ENCODE assay signal across 18 cellular contexts in genomic region chr6:37785002-37785687, GRCh38. TPM values are rescaled to one million over a fixed set of nuclear protein-coding genes. Genes with fewer than 3 reads are reported as not detected.
DNase-seq lines count a peak whose midpoint lies in the region; ATAC-seq, FAIRE-seq and TF ChIP-seq lines count a peak whose summit lies in the region.
"Had no signal": no experiment of that assay in that cellular context is flagged by ENCODE, and none has a peak within 500 bp of the region (broad histone marks: within the 10 kb centered on the region; RNA-seq: fewer than 3 reads in every experiment).

No MANE protein-coding gene starts in this region.

- ATAC-seq in HG03469 (IDR thresholded peaks at IDR 0.05; ENCODE audit: unreplicated experiment): no peak
- ATAC-seq in GM19023 (IDR thresholded peaks at IDR 0.05; ENCODE audit: unreplicated experiment): no peak
- ATAC-seq: activated T-helper 17 cell treated with anti-CD3 and anti-CD28 coated beads, Interleukin-2, amount 50 U/mL, for 72 hours had no signal

- H3K36me3 ChIP-seq in breast epithelium (no peaks in the 10 kb centered on the region), kidney (ENCODE audit: control insufficient read depth in 1 of 2, insufficient read depth in 2 of 2, low read length in 2 of 2) (no peaks in the 10 kb centered on the region)
- H3K36me3 ChIP-seq: heart left ventricle, sigmoid colon, stomach had no signal

- DNase-seq in MCF 10A (ENCODE audit: unreplicated experiment): peak; percentile 30
- no peak for DNase-seq in breast epithelium (ENCODE audit: low spot score in 2 of 2)
- DNase-seq in kidney: peak; percentile 55
- DNase-seq in type B pancreatic cell (ENCODE audit: extremely low spot score, unreplicated experiment): no peak
- no peak for DNase-seq in stimulated activated naive CD4-positive, alpha-beta T cell treated with Interleukin-2 at 50 U/mL for 16 hours (lab: John Stamatoyannopoulos, UW)
- DNase-seq: ACHN; CD4-positive, CD25-positive, alpha-beta regulatory T cell; effector CD8-positive, alpha-beta T cell; heart left ventricle; midbrain; sigmoid colon; stomach had no signal

- TF ChIP-seq CTCF in MCF 10A (IDR thresholded peaks at IDR 0.05; ENCODE audit: unreplicated experiment) (no peak), breast epithelium (IDR thresholded peaks at IDR 0.05) (no peak), brain (conservative IDR thresholded peaks at IDR 0.05) (no peak), kidney (IDR thresholded peaks at IDR 0.05; ENCODE audit: borderline replicate concordance, extremely low read depth, insufficient read depth) (no peak), type B pancreatic cell (conservative IDR thresholded peaks at IDR 0.05) (no peak)

- H3K9me3 Mint-ChIP-seq in MCF 10A (ENCODE audit: unreplicated experiment): no peaks in the 10 kb centered on the region
- peaks cover 0 to 4% (median 0%) of the 10 kb centered on the region in 5 experiments for H3K9me3 Mint-ChIP-seq in brain
- no peaks in the 10 kb centered on the region for H3K9me3 Mint-ChIP-seq in type B pancreatic cell
- H3K9me3 Mint-ChIP-seq: activated T-helper 17 cell treated with anti-CD3 and anti-CD28 coated beads, Interleukin-2, amount 50 U/mL, for 72 hours had no signal

- no peak overlapping the region for H3K4me3 Mint-ChIP-seq in MCF 10A (ENCODE audit: unreplicated experiment)
- peak overlapping the region in 1 of 5 experiments; percentile 64 for H3K4me3 Mint-ChIP-seq in brain
- H3K4me3 Mint-ChIP-seq in type B pancreatic cell: peak overlapping the region; percentile 57

- no peak overlapping the region for H3K9ac ChIP-seq in kidney (ENCODE audit: low read length in 2 of 2)

- H3K4me1 Mint-ChIP-seq in MCF 10A (ENCODE audit: insufficient read depth, unreplicated experiment): peaks cover 10% of the 10 kb centered on the region
- peaks cover 44% of the 10 kb centered on the region for H3K4me1 Mint-ChIP-seq in brain
- peaks cover 37% of the 10 kb centered on the region for H3K4me1 Mint-ChIP-seq in type B pancreatic cell (ENCODE audit: unreplicated experiment)

- H3K4me3 ChIP-seq in breast epithelium (no peak overlapping the region), kidney (ENCODE audit: low read length in 2 of 2) (no peak overlapping the region)

- H3K36me3 Mint-ChIP-seq in MCF 10A (ENCODE audit: insufficient read depth, unreplicated experiment) (no peaks in the 10 kb centered on the region), brain (no peaks in the 10 kb centered on the region), type B pancreatic cell (no peaks in the 10 kb centered on the region)
- H3K36me3 Mint-ChIP-seq: CD4-positive, CD25-positive, alpha-beta regulatory T cell had no signal

- BruUV-seq in MCF 10A (replicated peaks; lab: Mats Ljungman, UMichigan): no TSS peak

- H3K27me3 Mint-ChIP-seq in MCF 10A (ENCODE audit: insufficient read depth, unreplicated experiment): no peaks in the 10 kb centered on the region
- peaks cover 2% of the 10 kb centered on the region for H3K27me3 Mint-ChIP-seq in brain
- H3K27me3 Mint-ChIP-seq in type B pancreatic cell: peaks cover 13% of the 10 kb centered on the region

- peaks cover 0 to 2% of the 10 kb centered on the region in 2 donors for H3K4me1 ChIP-seq in breast epithelium
- H3K4me1 ChIP-seq in kidney (ENCODE audit: control insufficient read depth in 1 of 2, insufficient read depth in 1 of 2, low read depth in 1 of 2, low read length in 2 of 2): peaks cover 3 to 14% of the 10 kb centered on the region in 2 donors

- no peak for FAIRE-seq in kidney (lab: Jason Lieb, UNC)
- FAIRE-seq: GM18507 had no signal

- TF ChIP-seq POLR2A in breast epithelium (IDR thresholded peaks at IDR 0.05): no peak

- no peak overlapping the region for H3K27ac ChIP-seq in breast epithelium
- no peak overlapping the region for H3K27ac ChIP-seq in kidney (ENCODE audit: low read depth in 2 of 2, low read length in 2 of 2)
- H3K27ac ChIP-seq: GM23248, heart left ventricle had no signal

- H3K9me3 ChIP-seq in breast epithelium (no peaks in the 10 kb centered on the region), kidney (ENCODE audit: control insufficient read depth in 1 of 2, low read length in 2 of 2) (no peaks in the 10 kb centered on the region)
- H3K9me3 ChIP-seq: heart left ventricle, sigmoid colon, stomach had no signal

- no peaks in the 10 kb centered on the region for H3K27me3 ChIP-seq in breast epithelium
- H3K27me3 ChIP-seq: sigmoid colon had no signal

- intact Hi-C loops in MCF 10A (cut with micrococcal nuclease): no loop called here
- intact Hi-C loops in breast epithelium (cut with DNase I; ENCODE audit: low total_unique reads): no loop called here
- intact Hi-C loops in kidney (cut with DNase I): no loop called here

- POLR2A ChIA-PET in MCF 10A (lab: Yijun Ruan, JAX): no interaction called here

- no peak overlapping the region for H3K27ac Mint-ChIP-seq in MCF 10A (ENCODE audit: low read depth, unreplicated experiment)
- peak overlapping the region in 3 of 5 experiments; percentile 5 to 98 (median 69) for H3K27ac Mint-ChIP-seq in brain
- H3K27ac Mint-ChIP-seq in type B pancreatic cell: no peak overlapping the region
- H3K27ac Mint-ChIP-seq: activated T-helper 17 cell treated with anti-CD3 and anti-CD28 coated beads, Interleukin-2, amount 50 U/mL, for 72 hours; CD4-positive, CD25-positive, alpha-beta regulatory T cell had no signal

- CTCF ChIA-PET in MCF 10A (lab: Yijun Ruan, JAX): interaction anchor here (0.5 to 0.7 kb wide), 2 partner anchors 260 to 402 kb away, joined by 3 read pairs; no protein-coding TSS in a partner anchor

RNA-seq across cellular contexts. Expression of gene ZFAND3, which starts 34.4 kb away (rescaled TPM):
- total RNA-seq in MCF 10A (2022): 85.0 and 100 TPM in 2 replicates
- 10 to 100 TPM; 34.1 to 53.0 (median 36.0) TPM for total RNA-seq in breast epithelium
- 159 TPM for polyA plus RNA-seq in brain (ENCODE audit: insufficient read depth, low read depth, low replicate concordance)
- total RNA-seq in kidney: 104 TPM
- polyA plus RNA-seq in kidney (ENCODE audit: insufficient read depth, low read depth, low replicate concordance): 44.6 TPM
- total RNA-seq in type B pancreatic cell (ENCODE audit: low replicate concordance): 66.9 and 69.0 TPM in 2 replicates

Comparison
In these comparisons a context has a peak if more than half of its experiments do, and no peak if none do; other contexts are left out.
1. DNase-seq: peak in MCF 10A (single experiment) and kidney (single experiment); none in breast epithelium (0 of 2), type B pancreatic cell (single experiment) and stimulated activated naive CD4-positive, alpha-beta T cell treated with Interleukin-2 at 50 U/mL for 16 hours (single experiment).
2. H3K27ac Mint-ChIP-seq: peak in brain (3 of 5); none in MCF 10A (single experiment) and type B pancreatic cell (single experiment).